In the genomic region with DNA sequence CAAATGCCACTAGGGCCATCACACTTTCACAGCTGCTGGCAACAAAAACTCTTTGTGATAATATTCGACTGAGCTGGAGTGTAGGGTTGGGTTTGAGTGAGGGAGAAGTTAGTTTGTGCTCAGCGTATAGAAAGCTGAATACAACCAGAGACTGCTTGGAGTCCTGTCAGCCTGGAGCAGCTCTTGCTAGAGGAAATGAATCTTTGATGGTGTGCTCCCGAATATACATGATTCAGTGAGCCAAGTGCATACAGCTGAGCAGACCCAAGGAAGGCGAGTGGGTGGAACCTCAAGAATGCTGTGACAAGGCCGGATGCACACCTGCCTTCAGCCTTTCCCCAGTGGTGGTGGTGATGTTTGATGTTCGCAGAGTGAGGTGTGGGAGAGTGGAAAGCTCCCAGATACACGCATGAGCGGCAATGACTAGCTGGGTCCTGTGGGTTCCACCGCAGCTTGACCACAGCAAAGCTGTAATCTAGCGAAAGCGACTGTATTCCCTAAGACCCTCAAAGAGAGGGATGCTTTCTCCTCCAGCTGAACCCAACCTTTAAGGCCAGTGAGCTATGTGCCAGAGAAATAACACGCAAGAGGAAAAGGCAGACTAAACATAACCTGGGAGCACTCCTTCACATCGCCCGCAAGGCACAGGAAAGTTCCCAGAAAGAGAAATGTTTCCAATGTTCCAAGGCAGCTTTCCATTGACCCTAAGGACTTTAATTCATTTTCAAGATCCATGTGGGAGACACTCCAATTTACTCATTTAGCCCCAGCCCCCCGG, we compare ENCODE assay signal across 8 cellular contexts. TPM values are rescaled to one million over a fixed set of nuclear protein-coding genes. Genes with fewer than 3 reads are reported as not detected.
DNase-seq lines count a peak whose midpoint lies in the region; ATAC-seq and TF ChIP-seq lines count a peak whose summit lies in the region.

No MANE protein-coding gene starts in this region.

- intact Hi-C loops in posterior vena cava (cut with DNase I), result loop anchor here (5.0 kb wide), 2 partner anchors 98 to 187 kb away; no protein-coding TSS in a partner anchor

- TF ChIP-seq POLR2A in gastroesophageal sphincter (IDR thresholded peaks at IDR 0.05), result no peak

- DNase-seq in GM10266 (ENCODE audit: extremely low spot score), result peak; percentile 45
- peak; percentile 6 for DNase-seq in NAMALWA (ENCODE audit: low spot score)
- DNase-seq in activated T-cell treated with anti-CD3 and anti-CD28 coated beads, Interleukin-2, amount 50 U/mL, for 48 hours, result peak; percentile 80 to 82
- no peak for DNase-seq in retinal pigment epithelial cell (ENCODE audit: low read depth)
- no peak for DNase-seq in NCI-H2227 (lab: John Stamatoyannopoulos, UW; ENCODE audit: unreplicated experiment)
- no peak for DNase-seq in posterior vena cava (ENCODE audit: low spot score)
- no peak for DNase-seq in NCI-H748 treated with DMSO at 0.1 percent for 48 hours (lab: John Stamatoyannopoulos, UW)

- peak overlapping the region; percentile 80 to 82 for H3K4me3 ChIP-seq in gastroesophageal sphincter
- peak overlapping the region; percentile 97 for H3K4me3 ChIP-seq in retinal pigment epithelial cell (ENCODE audit: low read length)

- H3K9me3 ChIP-seq in gastroesophageal sphincter, result no peaks in the 10 kb centered on the region

- TF ChIP-seq EP300 in gastroesophageal sphincter (IDR thresholded peaks at IDR 0.05), result no peak

- peak overlapping the region in 3 of 4 donors; percentile 40 to 80 (median 68) for H3K27ac ChIP-seq in gastroesophageal sphincter

- ATAC-seq in gastroesophageal sphincter, result no peak

- H3K4me1 ChIP-seq in gastroesophageal sphincter, result peaks cover 0 to 61% (median 12%) of the 10 kb centered on the region in 3 donors

- no peaks in the 10 kb centered on the region for H3K27me3 ChIP-seq in gastroesophageal sphincter

- TF ChIP-seq CTCF in GM10266 (IDR thresholded peaks at IDR 0.05; ENCODE audit: control insufficient read depth, insufficient read depth, low read depth, missing control alignments), result no peak
- TF ChIP-seq CTCF in gastroesophageal sphincter (IDR thresholded peaks at IDR 0.05), result no peak
- peak; percentile 3 for TF ChIP-seq CTCF in retinal pigment epithelial cell (conservative IDR thresholded peaks at IDR 0.05; ENCODE audit: low read depth, low read length)

- WGBS in gastroesophageal sphincter (ENCODE audit: low coverage in 1 of 2), 2 donors, result 48 to 80% methylated on average over 7 to 15 of the region's 15 CpGs

- no peaks in the 10 kb centered on the region for H3K36me3 ChIP-seq in gastroesophageal sphincter

RNA-seq across cellular contexts. Expression of gene ARHGEF3, which starts 1.2 kb away (rescaled TPM):
- total RNA-seq in gastroesophageal sphincter, result 10 to 100 TPM; 10.1 to 21.6 (median 10.5) TPM
- total RNA-seq in posterior vena cava, result 10 to 100 TPM; 20.3 to 24.2 TPM

Comparison
In these comparisons a context has a peak if more than half of its experiments do, and no peak if none do; other contexts are left out.
1. DNase-seq: peak in GM10266 (single experiment), NAMALWA (single experiment) and activated T-cell treated with anti-CD3 and anti-CD28 coated beads, Interleukin-2, amount 50 U/mL, for 48 hours (2 of 2); none in retinal pigment epithelial cell (single experiment), NCI-H2227 (single experiment), posterior vena cava (single experiment) and NCI-H748 treated with DMSO at 0.1 percent for 48 hours (single experiment).